8 cellular contexts compared by ENCODE assay signal in genomic region chr1:41241748-41242644, GRCh38. TPM values are rescaled to one million over a fixed set of nuclear protein-coding genes. Genes with fewer than 3 reads are reported as not detected.
A peak's percentile ranks its signal among the peaks of the same experiment; 100 is the strongest.
DNase-seq lines count a peak whose midpoint lies in the region; ATAC-seq, FAIRE-seq and TF ChIP-seq lines count a peak whose summit lies in the region.

SCMH1 (minus strand) TSS chr1:41242306; CDS start chr1:41186133, 56,173 bp downstream.

- peak within 1 kb of the TSS; percentile 94 for H3K9ac ChIP-seq in neuronal stem cell (ENCODE audit: low read depth, low read length, poor library complexity)

- peak within 1 kb of the TSS; percentile 62 to 97 for H3K4me3 ChIP-seq in neuronal stem cell (ENCODE audit: low read length in 2 of 2)
- H3K4me3 ChIP-seq in testis: peak within 1 kb of the TSS; percentile 84 to 96

- peak within 1 kb of the TSS; percentile 38 for H2BK120ac ChIP-seq in neuronal stem cell (ENCODE audit: low read depth, low read length)

- H3K9me3 Mint-ChIP-seq in activated T-helper 2 cell treated with anti-CD3 and anti-CD28 coated beads, Interferon-gamma antibody, Interleukin-2, Interleukin-4, amounts not matched to agents 10 μg/mL and 5 μg/mL and 100 μg/mL, durations not matched to agents 14 hours and 24 hours and 36 hours: no peaks in the 10 kb centered on the region

- no peak for TF ChIP-seq CTCF in testis (IDR thresholded peaks at IDR 0.05)

- no peak for FAIRE-seq in frontal cortex (lab: Jason Lieb, UNC)

- peak within 1 kb of the TSS; percentile 84 for H3K4me3 Mint-ChIP-seq in activated T-helper 2 cell treated with anti-CD3 and anti-CD28 coated beads, Interferon-gamma antibody, Interleukin-2, Interleukin-4, amounts not matched to agents 10 μg/mL and 5 μg/mL and 100 μg/mL, durations not matched to agents 14 hours and 24 hours and 36 hours (ENCODE audit: low read depth)

- no peaks in the 10 kb centered on the region for H3K79me1 ChIP-seq in neuronal stem cell (ENCODE audit: low read depth, low read length)

- H3K27ac ChIP-seq in neuronal stem cell (replicated peaks; ENCODE audit: low read length) (peak within 1 kb of the TSS; percentile 17), testis (peak within 1 kb of the TSS; percentile 90 to 99)

- H2BK12ac ChIP-seq in neuronal stem cell (ENCODE audit: low read length): peak within 1 kb of the TSS; percentile 77

- H3K27me3 ChIP-seq in neuronal stem cell (ENCODE audit: control insufficient read depth in 3 of 3, insufficient read depth in 3 of 3, low read depth in 1 of 3, low read length in 3 of 3): no peaks in the 10 kb centered on the region
- no peaks in the 10 kb centered on the region for H3K27me3 ChIP-seq in testis

- no CpG with 5 or more reads among the region's 121 CpGs for WGBS in neuronal stem cell (ENCODE audit: extremely low coverage in 2 of 2, insufficient read length in 2 of 2, insufficient replicate concordance in 1 of 2), 2 donors
- 1% methylated on average over 80 of the region's 121 CpGs; no CpG with 5 or more reads in 1 of the 2 donors for WGBS in testis, 2 donors

- H3K9me3 ChIP-seq in neuronal stem cell (replicated peaks in 1 of 2; ENCODE audit: control insufficient read depth in 2 of 2, insufficient read depth in 1 of 2, low read depth in 1 of 2, low read length in 2 of 2) (no peaks in the 10 kb centered on the region), testis (no peaks in the 10 kb centered on the region)

- peak within 1 kb of the TSS; percentile 87 for H4K91ac ChIP-seq in neuronal stem cell (ENCODE audit: low read depth, low read length, poor library complexity)

- H3K23ac ChIP-seq in neuronal stem cell (ENCODE audit: low read depth, low read length, poor library complexity): peak within 1 kb of the TSS; percentile 78

- peak within 1 kb of the TSS; percentile 55 for H2BK5ac ChIP-seq in neuronal stem cell (ENCODE audit: low read length)

- H3K18ac ChIP-seq in neuronal stem cell (ENCODE audit: low read length): peak within 1 kb of the TSS; percentile 97

- H3K27me3 Mint-ChIP-seq in activated T-helper 2 cell treated with anti-CD3 and anti-CD28 coated beads, Interferon-gamma antibody, Interleukin-2, Interleukin-4, amounts not matched to agents 10 μg/mL and 5 μg/mL and 100 μg/mL, durations not matched to agents 14 hours and 24 hours and 36 hours (ENCODE audit: low read depth): peaks cover 7% of the 10 kb centered on the region

- H3K27ac Mint-ChIP-seq in activated T-helper 2 cell treated with anti-CD3 and anti-CD28 coated beads, Interferon-gamma antibody, Interleukin-2, Interleukin-4, amounts not matched to agents 10 μg/mL and 5 μg/mL and 100 μg/mL, durations not matched to agents 14 hours and 24 hours and 36 hours: peak within 1 kb of the TSS; percentile 82

- peak within 1 kb of the TSS; percentile 70 for H4K8ac ChIP-seq in neuronal stem cell (ENCODE audit: low read depth, low read length)

- peak within 1 kb of the TSS; percentile 60 for H2BK15ac ChIP-seq in neuronal stem cell (ENCODE audit: low read length)

- TF ChIP-seq POLR2A in GM19193 (IDR thresholded peaks at IDR 0.05; ENCODE audit: extremely low read depth, insufficient read depth, insufficient read length) (peak; percentile 50), testis (IDR thresholded peaks at IDR 0.05) (no peak)

- H3K36me3 Mint-ChIP-seq in activated T-helper 2 cell treated with anti-CD3 and anti-CD28 coated beads, Interferon-gamma antibody, Interleukin-2, Interleukin-4, amounts not matched to agents 10 μg/mL and 5 μg/mL and 100 μg/mL, durations not matched to agents 14 hours and 24 hours and 36 hours (ENCODE audit: low read depth): peaks cover 3% of the 10 kb centered on the region

- DNase-seq in Ammon's horn (ENCODE audit: low spot score): peak; percentile 24
- DNase-seq in OCI-M1 (lab: John Stamatoyannopoulos, UW): peak; percentile 72
- DNase-seq in activated T-helper 2 cell treated with anti-CD3 and anti-CD28 coated beads, Interferon-gamma antibody, Interleukin-2, Interleukin-4, amounts not matched to agents 10 μg/mL and 5 μg/mL and 100 μg/mL, durations not matched to agents 14 hours and 24 hours and 36 hours (ENCODE audit: low spot score): peak; percentile 42
- peak; percentile 78 to 81 for DNase-seq in frontal cortex (ENCODE audit: low spot score in 2 of 2)
- peak; percentile 67 for DNase-seq in neuronal stem cell (ENCODE audit: low spot score)
- peak; percentile 49 for DNase-seq in testis

- peak within 1 kb of the TSS; percentile 98 for H2AK5ac ChIP-seq in neuronal stem cell (ENCODE audit: low read depth, low read length)

- ATAC-seq in HG03432 (IDR thresholded peaks at IDR 0.05; ENCODE audit: unreplicated experiment): peak; percentile 39

- intact Hi-C loops in activated T-helper 2 cell treated with anti-CD3 and anti-CD28 coated beads, Interferon-gamma antibody, Interleukin-2, Interleukin-4, amounts not matched to agents 10 μg/mL and 5 μg/mL and 100 μg/mL, durations not matched to agents 14 hours and 24 hours and 36 hours (cut with micrococcal nuclease): loop anchor here (10.0 kb wide), 1 partner anchor 257 kb away; no protein-coding TSS in a partner anchor
- intact Hi-C loops in testis (cut with DNase I; ENCODE audit: low total_unique reads): no loop called here

- H3K4ac ChIP-seq in neuronal stem cell (ENCODE audit: low read length): peak within 1 kb of the TSS; percentile 58

- H3K4me2 ChIP-seq in neuronal stem cell (ENCODE audit: insufficient read depth, low read length, poor library complexity, severe bottlenecking): peak within 1 kb of the TSS; percentile 87

- H2AFZ ChIP-seq in neuronal stem cell (ENCODE audit: low read length): peak within 1 kb of the TSS; percentile 96

- no peaks in the 10 kb centered on the region for H3K36me3 ChIP-seq in neuronal stem cell (replicated peaks in 1 of 2; ENCODE audit: control insufficient read depth in 2 of 2, insufficient read depth in 2 of 2, low read length in 2 of 2)
- H3K36me3 ChIP-seq in testis (ENCODE audit: low read depth, missing control alignments): no peaks in the 10 kb centered on the region

- H3K4me1 ChIP-seq in neuronal stem cell (ENCODE audit: control insufficient read depth in 2 of 2, insufficient read depth in 1 of 2, low read depth in 1 of 2, low read length in 2 of 2) (peaks cover 8 to 9% of the 10 kb centered on the region in 2 donors), testis (peaks cover 9% of the 10 kb centered on the region)

- peaks cover 30% of the 10 kb centered on the region for H3K4me1 Mint-ChIP-seq in activated T-helper 2 cell treated with anti-CD3 and anti-CD28 coated beads, Interferon-gamma antibody, Interleukin-2, Interleukin-4, amounts not matched to agents 10 μg/mL and 5 μg/mL and 100 μg/mL, durations not matched to agents 14 hours and 24 hours and 36 hours (ENCODE audit: low read depth)

- peak within 1 kb of the TSS; percentile 83 for H3K14ac ChIP-seq in neuronal stem cell (ENCODE audit: low read length)

RNA-seq across cellular contexts. Expression of gene SCMH1, which starts in this region (rescaled TPM):
- total RNA-seq in activated T-helper 2 cell treated with anti-CD3 and anti-CD28 coated beads, Interferon-gamma antibody, Interleukin-2, Interleukin-4, amounts not matched to agents 10 μg/mL and 5 μg/mL and 100 μg/mL, durations not matched to agents 14 hours and 24 hours and 36 hours: 19.0 and 20.3 TPM in 2 replicates
- total RNA-seq in frontal cortex (29.8 TPM), testis (10 to 100 TPM; 60.8 to 79.7 TPM)
- 38.4 TPM for polyA plus RNA-seq in neuronal stem cell (2013, experiment 1 of 2)
- polyA plus RNA-seq in neuronal stem cell (2013, experiment 2 of 2): 38.1 TPM
- 79.0 TPM for polyA plus RNA-seq in testis (ENCODE audit: insufficient read depth, low read depth, low replicate concordance)

Comparison
In these comparisons a context has a peak if more than half of its experiments do, and no peak if none do; other contexts are left out.
1. Peak in every context shown above with its lines: DNase-seq, ATAC-seq, H3K4me3 ChIP-seq and H3K27ac ChIP-seq.
2. DNase-seq: peak in every context shown above with its lines; median percentile 80 in frontal cortex; 72 in OCI-M1; 67 in neuronal stem cell; 49 in testis; 42 in activated T-helper 2 cell treated with anti-CD3 and anti-CD28 coated beads, Interferon-gamma antibody, Interleukin-2, Interleukin-4, amounts not matched to agents 10 μg/mL and 5 μg/mL and 100 μg/mL, durations not matched to agents 14 hours and 24 hours and 36 hours; 24 in Ammon's horn.